8 cellular contexts compared by ENCODE assay signal in genomic region chr11:1382831-1383607, GRCh38. TPM values are rescaled to one million over a fixed set of nuclear protein-coding genes. Genes with fewer than 3 reads are reported as not detected.
DNase-seq lines count a peak whose midpoint lies in the region; ATAC-seq, FAIRE-seq and TF ChIP-seq lines count a peak whose summit lies in the region.

No MANE protein-coding gene starts in this region.

- H3K9me3 Mint-ChIP-seq in activated CD8-positive, alpha-beta T cell treated with anti-CD3 and anti-CD28 coated beads, Interleukin-2, amount 10 ng/mL, durations not matched to agents 7 days and 5 days (ENCODE audit: insufficient read depth), result no peaks in the 10 kb centered on the region

- peak; percentile 82 for DNase-seq in GM12892 (ENCODE audit: insufficient read length)
- DNase-seq in NCI-H526 treated with DMSO at 0.1 percent for 48 hours (lab: John Stamatoyannopoulos, UW), result peak; percentile 47
- peak; percentile 79 for DNase-seq in activated CD8-positive, alpha-beta T cell treated with anti-CD3 and anti-CD28 coated beads, Interleukin-2, amount 10 ng/mL, durations not matched to agents 7 days and 5 days
- DNase-seq in medulla oblongata (ENCODE audit: extremely low spot score), result peak; percentile 85
- peak; percentile 63 to 84 (median 65) for DNase-seq in stimulated activated CD4-positive, alpha-beta T cell treated with anti-CD3 and anti-CD28 coated beads, TNF-alpha, amount 100 ng/mL, for 24 hours (ENCODE audit: low read depth in 3 of 3)
- DNase-seq in NCI-H1694 treated with DMSO at 0.1 percent for 48 hours (lab: John Stamatoyannopoulos, UW), result no peak

- no peaks in the 10 kb centered on the region for H3K9me3 ChIP-seq in ectodermal cell (ENCODE audit: control insufficient read depth, low read length)

- H3K27me3 ChIP-seq in ectodermal cell (ENCODE audit: control insufficient read depth, insufficient read depth, low read length, poor library complexity, severe bottlenecking), result peaks cover 10% of the 10 kb centered on the region

- H3K27ac ChIP-seq in ectodermal cell (ENCODE audit: insufficient read depth, low read depth, low read length, poor library complexity, severe bottlenecking), result peak overlapping the region; percentile 26

- no peaks in the 10 kb centered on the region for H3K36me3 Mint-ChIP-seq in activated CD8-positive, alpha-beta T cell treated with anti-CD3 and anti-CD28 coated beads, Interleukin-2, amount 10 ng/mL, durations not matched to agents 7 days and 5 days (ENCODE audit: low read depth)

- no peaks in the 10 kb centered on the region for H3K4me1 ChIP-seq in ectodermal cell (ENCODE audit: control insufficient read depth, insufficient read depth, low read length)

- H3K27ac Mint-ChIP-seq in activated CD8-positive, alpha-beta T cell treated with anti-CD3 and anti-CD28 coated beads, Interleukin-2, amount 10 ng/mL, durations not matched to agents 7 days and 5 days, result peak overlapping the region; percentile 78

- H3K4me3 Mint-ChIP-seq in activated CD8-positive, alpha-beta T cell treated with anti-CD3 and anti-CD28 coated beads, Interleukin-2, amount 10 ng/mL, durations not matched to agents 7 days and 5 days, result peak overlapping the region; percentile 70

- peaks cover 14% of the 10 kb centered on the region for H3K27me3 Mint-ChIP-seq in activated CD8-positive, alpha-beta T cell treated with anti-CD3 and anti-CD28 coated beads, Interleukin-2, amount 10 ng/mL, durations not matched to agents 7 days and 5 days (ENCODE audit: low read depth)

- TF ChIP-seq POLR2A in GM12892 (IDR thresholded peaks at IDR 0.05; ENCODE audit: low read depth, low read length), result no peak

- peak; percentile 85 for FAIRE-seq in GM12892 (lab: Jason Lieb, UNC)

- CTCF ChIA-PET in activated CD8-positive, alpha-beta T cell treated with anti-CD3 and anti-CD28 coated beads, Interleukin-2, amount 10 ng/mL, durations not matched to agents 7 days and 5 days (lab: Charles Lee), result interaction anchor here (0.7 kb wide), 1 partner anchor 73 kb away, joined by 3 read pairs; the partner anchor contains the start of gene TOLLIP

- H3K4me1 Mint-ChIP-seq in activated CD8-positive, alpha-beta T cell treated with anti-CD3 and anti-CD28 coated beads, Interleukin-2, amount 10 ng/mL, durations not matched to agents 7 days and 5 days (ENCODE audit: low read depth), result peaks cover 20% of the 10 kb centered on the region

- peak overlapping the region; percentile 49 for H3K4me3 ChIP-seq in ectodermal cell (ENCODE audit: insufficient read depth, low read depth, low read length)

- WGBS in ectodermal cell, 2 experiments, result 1 to 2% methylated on average over 56 of the region's 56 CpGs

- H3K36me3 ChIP-seq in ectodermal cell (ENCODE audit: control insufficient read depth, insufficient read depth, low read length), result no peaks in the 10 kb centered on the region

- POLR2A ChIA-PET in activated CD8-positive, alpha-beta T cell treated with anti-CD3 and anti-CD28 coated beads, Interleukin-2, amount 10 ng/mL, durations not matched to agents 7 days and 5 days (lab: Charles Lee), result interaction anchor here (0.5 kb wide), 1 partner anchor 74 kb away, joined by 3 read pairs; the partner anchor contains the start of gene TOLLIP

- ATAC-seq in HG02973 (IDR thresholded peaks at IDR 0.05; ENCODE audit: unreplicated experiment), result peak; percentile 73
- peak; percentile 87 for ATAC-seq in activated CD8-positive, alpha-beta T cell treated with anti-CD3 and anti-CD28 coated beads, Interleukin-2, amount 10 ng/mL, durations not matched to agents 7 days and 5 days

RNA-seq across cellular contexts. Expression of gene BRSK2, which starts 6.7 kb away (rescaled TPM):
- polyA plus RNA-seq in GM12892 (2012; ENCODE audit: missing spikeins), result not detected
- under 1 TPM in 1 of 2 experiments, not detected in 1; 0.39 TPM for total RNA-seq in activated CD8-positive, alpha-beta T cell treated with anti-CD3 and anti-CD28 coated beads, Interleukin-2, amount 10 ng/mL, durations not matched to agents 7 days and 5 days
- polyA plus RNA-seq in ectodermal cell (2013, experiment 1 of 4), result 24.6 TPM
- 22.6 TPM for polyA plus RNA-seq in ectodermal cell (2013, experiment 2 of 4)
- 15.6 TPM for polyA plus RNA-seq in ectodermal cell (2013, experiment 3 of 4)
- polyA plus RNA-seq in ectodermal cell (2013, experiment 4 of 4), result 17.0 TPM
